Comparison of ENCODE assay signal across 14 cellular contexts in genomic region chr1:53306168-53306567, GRCh38. TPM values are rescaled to one million over a fixed set of nuclear protein-coding genes. Genes with fewer than 3 reads are reported as not detected.
DNase-seq lines count a peak whose midpoint lies in the region; ATAC-seq, FAIRE-seq and TF ChIP-seq lines count a peak whose summit lies in the region.
"Had no signal": no experiment of that assay in that cellular context is flagged by ENCODE, and none has a peak within 500 bp of the region (broad histone marks: within the 10 kb centered on the region; RNA-seq: fewer than 3 reads in every experiment).

No MANE protein-coding gene starts in this region.

- no peak for ATAC-seq in right cardiac atrium
- ATAC-seq: body of pancreas had no signal

- H3K4me3 Mint-ChIP-seq in Calu3 (ENCODE audit: low read depth, unreplicated experiment) (no peak overlapping the region), mesothelial cell of epicardium (no peak overlapping the region)
- H3K4me3 Mint-ChIP-seq: B cell had no signal

- no peaks in the 10 kb centered on the region for H3K36me3 ChIP-seq in adipocyte (ENCODE audit: control insufficient read depth, insufficient read depth, low read length, severe bottlenecking)

- no peaks in the 10 kb centered on the region for H3K4me1 Mint-ChIP-seq in Calu3 (ENCODE audit: low read depth, unreplicated experiment)
- peaks cover 34% of the 10 kb centered on the region for H3K4me1 Mint-ChIP-seq in mesothelial cell of epicardium
- H3K4me1 Mint-ChIP-seq: B cell had no signal

- 81% methylated on average over 4 of the region's 4 CpGs for WGBS in right cardiac atrium

- H3K27me3 ChIP-seq in adipocyte (replicated peaks; ENCODE audit: control insufficient read depth, insufficient read depth, low read length) = no peaks in the 10 kb centered on the region
- no peaks in the 10 kb centered on the region for H3K27me3 ChIP-seq in right cardiac atrium (ENCODE audit: control insufficient read depth, insufficient read depth)
- H3K27me3 ChIP-seq: body of pancreas had no signal

- H3K9me3 ChIP-seq in adipocyte (ENCODE audit: control insufficient read depth, low read length) (no peaks in the 10 kb centered on the region), right cardiac atrium (ENCODE audit: control insufficient read depth, low read length) (no peaks in the 10 kb centered on the region)
- H3K9me3 ChIP-seq: body of pancreas had no signal

- H3K36me3 Mint-ChIP-seq in Calu3 (ENCODE audit: insufficient read depth, unreplicated experiment) = peaks cover 8% of the 10 kb centered on the region
- H3K36me3 Mint-ChIP-seq in mesothelial cell of epicardium = no peaks in the 10 kb centered on the region

- H3K4me3 ChIP-seq in Jurkat, Clone E6-1 (ENCODE audit: low read length) = no peak overlapping the region
- no peak overlapping the region for H3K4me3 ChIP-seq in adipocyte (ENCODE audit: low read length)
- H3K4me3 ChIP-seq in right cardiac atrium (ENCODE audit: low read length) = no peak overlapping the region
- H3K4me3 ChIP-seq: body of pancreas had no signal

- no TSS peak for BruUV-seq in Calu3 (replicated peaks; lab: Mats Ljungman, UMichigan)

- peaks cover 4% of the 10 kb centered on the region for H3K4me1 ChIP-seq in adipocyte (ENCODE audit: control insufficient read depth, insufficient read depth, low read length)
- no peaks in the 10 kb centered on the region for H3K4me1 ChIP-seq in right cardiac atrium (ENCODE audit: control insufficient read depth, insufficient read depth, low read length)

- H3K9ac ChIP-seq in adipocyte (ENCODE audit: low read length) = no peak overlapping the region

- CTCF ChIA-PET in Calu3 (lab: Charles Lee) = interaction anchor here (1.1 kb wide), 1 partner anchor 28 kb away, joined by 6 read pairs; no protein-coding TSS in a partner anchor

- H3K27me3 Mint-ChIP-seq in Calu3 (ENCODE audit: unreplicated experiment) (no peaks in the 10 kb centered on the region), mesothelial cell of epicardium (ENCODE audit: low read depth) (no peaks in the 10 kb centered on the region)
- H3K27me3 Mint-ChIP-seq: B cell had no signal

- no peak overlapping the region for H3K27ac ChIP-seq in right cardiac atrium (ENCODE audit: low read length)

- intact Hi-C loops in Calu3 (cut with micrococcal nuclease; ENCODE audit: unreplicated experiment) (no loop called here), right cardiac atrium (cut with DNase I) (loop anchor here in 1 of 4 donors (5.0 kb wide), 1 partner anchor 331 kb away; no protein-coding TSS in a partner anchor)

- no peak for TF ChIP-seq CTCF in Calu3 (IDR thresholded peaks at IDR 0.05; ENCODE audit: unreplicated experiment)
- no peak for TF ChIP-seq CTCF in mesothelial cell of epicardium (IDR thresholded peaks at IDR 0.05; ENCODE audit: unreplicated experiment)

- no peaks in the 10 kb centered on the region for H3K9me3 Mint-ChIP-seq in Calu3 (ENCODE audit: low read depth, unreplicated experiment)
- H3K9me3 Mint-ChIP-seq in mesothelial cell of epicardium = no peaks in the 10 kb centered on the region

- no peak for DNase-seq in Calu3
- DNase-seq in Jurkat, Clone E6-1 (ENCODE audit: low read depth, low spot score) = peak; percentile 44
- DNase-seq in adipocyte (ENCODE audit: low read depth) = peak; percentile 29
- DNase-seq in mesothelial cell of epicardium (ENCODE audit: low spot score in 2 of 2, unreplicated experiment in 2 of 2) = no peak
- no peak for DNase-seq in RCC 7860 (ENCODE audit: low spot score)
- DNase-seq in right cardiac atrium = no peak
- no peak for DNase-seq in SHP77 treated with DMSO at 0.1 percent for 48 hours (lab: John Stamatoyannopoulos, UW)
- DNase-seq: activated CD8-positive, alpha-beta memory T cell treated with anti-CD3 and anti-CD28 coated beads for 24 hours; activated gamma-delta T cell; NCI-H524 treated with DMSO at 0.1 percent for 48 hours; OCI-M1 had no signal

- FAIRE-seq in RCC 7860 (lab: Jason Lieb, UNC) = no peak
- FAIRE-seq: TTC549 had no signal

- H3K27ac Mint-ChIP-seq in Calu3 (ENCODE audit: unreplicated experiment) (peak overlapping the region; percentile 6), mesothelial cell of epicardium (peak overlapping the region; percentile 43)
- H3K27ac Mint-ChIP-seq: B cell had no signal

RNA-seq across cellular contexts. Expression of gene LRP8, which starts 21.7 kb away (rescaled TPM):
- total RNA-seq in Calu3 (2022) (84.1 and 104 TPM in 2 replicates), mesothelial cell of epicardium (18.2 to 19.9 TPM (median 19.2 TPM) in 3 replicates), right cardiac atrium (1 to 10 TPM; 1.3 to 2.6 (median 1.9) TPM)
- polyA plus RNA-seq in Jurkat, Clone E6-1 (2012; ENCODE audit: insufficient read depth, insufficient read length) = 57.0 TPM
- 0.27 TPM for polyA plus RNA-seq in right cardiac atrium

Comparison
In these comparisons a context has a peak if more than half of its experiments do, and no peak if none do; other contexts are left out.
1. DNase-seq: peak in Jurkat, Clone E6-1 (single experiment) and adipocyte (single experiment); none in Calu3 (single experiment), mesothelial cell of epicardium (0 of 2), RCC 7860 (single experiment), right cardiac atrium (0 of 3) and SHP77 treated with DMSO at 0.1 percent for 48 hours (single experiment).